Comparison of ENCODE assay signal across 13 cellular contexts in genomic region chr3:48451270-48451669, GRCh38. TPM values are rescaled to one million over a fixed set of nuclear protein-coding genes. Genes with fewer than 3 reads are reported as not detected.
DNase-seq lines count a peak whose midpoint lies in the region; ATAC-seq and TF ChIP-seq lines count a peak whose summit lies in the region.
"Had no signal": no experiment of that assay in that cellular context is flagged by ENCODE, and none has a peak within 500 bp of the region (broad histone marks: within the 10 kb centered on the region; RNA-seq: fewer than 3 reads in every experiment).

No MANE protein-coding gene starts in this region.

- H3K9me3 ChIP-seq in H9 (ENCODE audit: control insufficient read depth, low read depth, low read length) (no peaks in the 10 kb centered on the region), parathyroid adenoma (ENCODE audit: control insufficient read depth, low read length) (no peaks in the 10 kb centered on the region)
- H3K9me3 ChIP-seq: A549, Caco-2 had no signal

- H2AK5ac ChIP-seq in H9 (ENCODE audit: insufficient read length, low read length) = no peak overlapping the region

- H2BK15ac ChIP-seq in H9 (ENCODE audit: low read depth, low read length) = no peak overlapping the region

- intact Hi-C loops in CD14-positive monocyte (cut with micrococcal nuclease) = no loop called here

- POLR2A ChIA-PET in naive thymus-derived CD8-positive, alpha-beta T cell (lab: Charles Lee) = interaction anchor here (1.2 to 3.3 kb wide), 2 partner anchors 11 to 28 kb away, joined by 6 to 18 read pairs; partner anchors contain the start of genes CCDC51 and TMA7

- H3K18ac ChIP-seq in H9 (ENCODE audit: insufficient read length, low read depth, low read length) = no peak overlapping the region

- no peak overlapping the region for H3K27ac ChIP-seq in H9 (ENCODE audit: insufficient read length, low read depth, low read length)
- peak overlapping the region; percentile 45 for H3K27ac ChIP-seq in parathyroid adenoma
- H3K27ac ChIP-seq: A549 had no signal

- no peaks in the 10 kb centered on the region for H3K9me3 Mint-ChIP-seq in stimulated activated naive CD8-positive, alpha-beta T cell treated with anti-CD3 and anti-CD28 coated beads, Interleukin-15, Interleukin-2, amounts not matched to agents 100 ng/mL and 50 ng/mL, for 24 hours
- no peaks in the 10 kb centered on the region for H3K9me3 Mint-ChIP-seq in stimulated activated naive CD8-positive, alpha-beta T cell treated with anti-CD3 and anti-CD28 coated beads, Interleukin-15, amount 100 ng/mL, for 72 hours
- H3K9me3 Mint-ChIP-seq in H9 (no peaks in the 10 kb centered on the region), CD14-positive monocyte (peaks cover 0 to 2% (median 0%) of the 10 kb centered on the region in 7 donors)
- no peaks in the 10 kb centered on the region for H3K9me3 Mint-ChIP-seq in naive thymus-derived CD8-positive, alpha-beta T cell
- H3K9me3 Mint-ChIP-seq: CD8-positive, alpha-beta memory T cell; HFFc6 had no signal

- H3K9ac ChIP-seq in H9 (ENCODE audit: extremely low read depth, insufficient read length, low read length) = peak overlapping the region; percentile 9
- H3K9ac ChIP-seq in parathyroid adenoma = no peak overlapping the region

- H2BK120ac ChIP-seq in H9 (ENCODE audit: low read depth, low read length, poor library complexity, severe bottlenecking) = no peak overlapping the region

- H3K4me3 Mint-ChIP-seq in stimulated activated naive CD8-positive, alpha-beta T cell treated with anti-CD3 and anti-CD28 coated beads, Interleukin-15, Interleukin-2, amounts not matched to agents 100 ng/mL and 50 ng/mL, for 24 hours = no peak overlapping the region
- no peak overlapping the region for H3K4me3 Mint-ChIP-seq in stimulated activated naive CD8-positive, alpha-beta T cell treated with anti-CD3 and anti-CD28 coated beads, Interleukin-15, amount 100 ng/mL, for 72 hours
- no peak overlapping the region for H3K4me3 Mint-ChIP-seq in H9
- no peak overlapping the region for H3K4me3 Mint-ChIP-seq in naive thymus-derived CD8-positive, alpha-beta T cell
- H3K4me3 Mint-ChIP-seq in CD14-positive monocyte = no peak overlapping the region
- H3K4me3 Mint-ChIP-seq: CD8-positive, alpha-beta memory T cell; HFFc6 had no signal

- no peak overlapping the region for H3K56ac ChIP-seq in H9 (ENCODE audit: insufficient read length, low read depth, low read length)

- H3T11ph ChIP-seq in H9 (ENCODE audit: low read length) = no peak overlapping the region

- no peaks in the 10 kb centered on the region for H3K27me3 ChIP-seq in H9 (ENCODE audit: insufficient read depth, low read length)
- H3K27me3 ChIP-seq in parathyroid adenoma (ENCODE audit: control insufficient read depth, insufficient read depth, low read length) = no peaks in the 10 kb centered on the region

- H2AFZ ChIP-seq in H9 (ENCODE audit: low read length) (no peak overlapping the region), parathyroid adenoma (no peak overlapping the region)

- ATAC-seq in stimulated activated naive CD8-positive, alpha-beta T cell treated with anti-CD3 and anti-CD28 coated beads, Interleukin-15, amount 100 ng/mL, for 72 hours = no peak
- ATAC-seq in naive thymus-derived CD8-positive, alpha-beta T cell = no peak
- ATAC-seq: A549 had no signal

- no peak overlapping the region for H3K23ac ChIP-seq in H9 (ENCODE audit: insufficient read length, low read depth, low read length)

- H2BK5ac ChIP-seq in H9 (ENCODE audit: insufficient read length, low read length) = no peak overlapping the region

- TF ChIP-seq CTCF in H9 (conservative IDR thresholded peaks at IDR 0.05) (no peak), parathyroid adenoma (IDR thresholded peaks at IDR 0.05) (no peak), CD14-positive monocyte (IDR thresholded peaks at IDR 0.05) (no peak)

- peaks cover 22% of the 10 kb centered on the region for H3K4me1 Mint-ChIP-seq in stimulated activated naive CD8-positive, alpha-beta T cell treated with anti-CD3 and anti-CD28 coated beads, Interleukin-15, Interleukin-2, amounts not matched to agents 100 ng/mL and 50 ng/mL, for 24 hours (ENCODE audit: low read depth)
- H3K4me1 Mint-ChIP-seq in stimulated activated naive CD8-positive, alpha-beta T cell treated with anti-CD3 and anti-CD28 coated beads, Interleukin-15, amount 100 ng/mL, for 72 hours = peaks cover 20% of the 10 kb centered on the region
- peaks cover 12 to 16% of the 10 kb centered on the region in 2 experiments for H3K4me1 Mint-ChIP-seq in H9
- H3K4me1 Mint-ChIP-seq in naive thymus-derived CD8-positive, alpha-beta T cell = peaks cover 15 to 24% (median 22%) of the 10 kb centered on the region in 4 donors
- peaks cover 17% of the 10 kb centered on the region for H3K4me1 Mint-ChIP-seq in CD14-positive monocyte

- no peaks in the 10 kb centered on the region for H3K79me2 ChIP-seq in H9 (ENCODE audit: insufficient read depth, low read length)
- peaks cover 6% of the 10 kb centered on the region for H3K79me2 ChIP-seq in parathyroid adenoma

- H2BK12ac ChIP-seq in H9 (ENCODE audit: insufficient read length, low read depth, low read length) = no peak overlapping the region

- H3K27me3 Mint-ChIP-seq in stimulated activated naive CD8-positive, alpha-beta T cell treated with anti-CD3 and anti-CD28 coated beads, Interleukin-15, Interleukin-2, amounts not matched to agents 100 ng/mL and 50 ng/mL, for 24 hours = no peaks in the 10 kb centered on the region
- H3K27me3 Mint-ChIP-seq in stimulated activated naive CD8-positive, alpha-beta T cell treated with anti-CD3 and anti-CD28 coated beads, Interleukin-15, amount 100 ng/mL, for 72 hours = no peaks in the 10 kb centered on the region
- H3K27me3 Mint-ChIP-seq in H9 (ENCODE audit: low read depth) (no peaks in the 10 kb centered on the region), CD14-positive monocyte (ENCODE audit: low read depth in 3 of 3) (peaks cover 0 to 3% (median 0%) of the 10 kb centered on the region in 3 donors)
- no peaks in the 10 kb centered on the region for H3K27me3 Mint-ChIP-seq in naive thymus-derived CD8-positive, alpha-beta T cell
- H3K27me3 Mint-ChIP-seq: CD8-positive, alpha-beta memory T cell had no signal

- H3K14ac ChIP-seq in H9 (ENCODE audit: insufficient read depth, low read length) = no peak overlapping the region

- WGBS in H9 (ENCODE audit: extremely low coverage, insufficient read length, low lambda C conversion rate) = no CpG with 5 or more reads among the region's 1 CpG

- H3K4me3 ChIP-seq in parathyroid adenoma (ENCODE audit: low read depth, low read length) = peak overlapping the region; percentile 6
- H3K4me3 ChIP-seq: A549 had no signal

- H3K23me2 ChIP-seq in H9 (ENCODE audit: insufficient read length, low read depth, low read length, poor library complexity, severe bottlenecking) = peaks cover 11% of the 10 kb centered on the region

- no peak overlapping the region for H4K8ac ChIP-seq in H9 (replicated peaks; ENCODE audit: insufficient read length, low read depth, low read length)

- H3K4ac ChIP-seq in H9 (ENCODE audit: low read depth, low read length) = no peak overlapping the region

- H3K4me2 ChIP-seq in H9 (ENCODE audit: insufficient read depth, insufficient read length, low read length) = no peak overlapping the region
- H3K4me2 ChIP-seq in parathyroid adenoma (ENCODE audit: low read length) = peak overlapping the region; percentile 18
- H3K4me2 ChIP-seq: A549 had no signal

- H3K4me1 ChIP-seq in H9 (ENCODE audit: insufficient read depth, low read length) (no peaks in the 10 kb centered on the region), parathyroid adenoma (peaks cover 12% of the 10 kb centered on the region)

- no peaks in the 10 kb centered on the region for H3K36me3 ChIP-seq in parathyroid adenoma (ENCODE audit: control insufficient read depth, insufficient read depth, low read length)

- no peaks in the 10 kb centered on the region for H4K20me1 ChIP-seq in H9 (ENCODE audit: control insufficient read depth, insufficient read depth, insufficient read length)

- no peak overlapping the region for H4K5ac ChIP-seq in H9 (ENCODE audit: insufficient read length, low read depth, low read length)

- H3K27ac Mint-ChIP-seq in stimulated activated naive CD8-positive, alpha-beta T cell treated with anti-CD3 and anti-CD28 coated beads, Interleukin-15, Interleukin-2, amounts not matched to agents 100 ng/mL and 50 ng/mL, for 24 hours = peak overlapping the region; percentile 10
- no peak overlapping the region for H3K27ac Mint-ChIP-seq in stimulated activated naive CD8-positive, alpha-beta T cell treated with anti-CD3 and anti-CD28 coated beads, Interleukin-15, amount 100 ng/mL, for 72 hours
- no peak overlapping the region for H3K27ac Mint-ChIP-seq in H9
- no peak overlapping the region for H3K27ac Mint-ChIP-seq in naive thymus-derived CD8-positive, alpha-beta T cell
- H3K27ac Mint-ChIP-seq in CD14-positive monocyte = no peak overlapping the region
- H3K27ac Mint-ChIP-seq: HFFc6 had no signal

- no peaks in the 10 kb centered on the region for H3K79me1 ChIP-seq in H9 (ENCODE audit: insufficient read depth, low read depth, low read length, poor library complexity, severe bottlenecking)

- H2BK20ac ChIP-seq in H9 (ENCODE audit: low read depth, low read length, poor library complexity, severe bottlenecking) = no peak overlapping the region

- H4K91ac ChIP-seq in H9 (ENCODE audit: insufficient read length, low read depth, low read length) = no peak overlapping the region

- peaks cover 65% of the 10 kb centered on the region for H3K36me3 Mint-ChIP-seq in stimulated activated naive CD8-positive, alpha-beta T cell treated with anti-CD3 and anti-CD28 coated beads, Interleukin-15, Interleukin-2, amounts not matched to agents 100 ng/mL and 50 ng/mL, for 24 hours (ENCODE audit: low read depth)
- H3K36me3 Mint-ChIP-seq in H9 (ENCODE audit: insufficient read depth in 1 of 3, low read depth in 3 of 3) = peaks cover 11 to 54% (median 36%) of the 10 kb centered on the region in 3 experiments; a peak in 5 of 7 replicates
- H3K36me3 Mint-ChIP-seq in naive thymus-derived CD8-positive, alpha-beta T cell = peaks cover 0 to 51% (median 8%) of the 10 kb centered on the region in 3 donors
- peaks cover 41 to 52% of the 10 kb centered on the region in 2 donors for H3K36me3 Mint-ChIP-seq in CD14-positive monocyte

- no peak for DNase-seq in stimulated activated naive CD8-positive, alpha-beta T cell treated with anti-CD3 and anti-CD28 coated beads, Interleukin-15, amount 100 ng/mL, for 72 hours
- no peak for DNase-seq in H9
- no peak for DNase-seq in naive thymus-derived CD8-positive, alpha-beta T cell
- no peak for DNase-seq in stimulated activated CD4-positive, alpha-beta T cell treated with anti-CD3 and anti-CD28 coated beads, Interleukin-12 subunit alpha, Interleukin-12 subunit beta, amount 100 ng/mL, for 4 hours
- no peak for DNase-seq in CD14-positive monocyte (ENCODE audit: low spot score)
- DNase-seq: Caco-2, EL, HCEC 1CT, HFFc6 had no signal

RNA-seq across cellular contexts. Expression of gene ATRIP, which starts 4.7 kb away (rescaled TPM):
- 16.3 and 17.5 TPM in 2 replicates for total RNA-seq in H9 (2021)
- 10 to 100 TPM; 13.2 to 13.5 TPM for total RNA-seq in naive thymus-derived CD8-positive, alpha-beta T cell
- polyA plus RNA-seq in naive thymus-derived CD8-positive, alpha-beta T cell = 10 to 100 TPM in 2 of 3 donors, 1 to 10 TPM in 1; 8.9 to 17.5 (median 13.1) TPM
- 1 to 10 TPM; 1.8 to 2.8 TPM for polyA plus RNA-seq in CD14-positive monocyte

RNA-seq across cellular contexts. Expression of gene TMA7, which starts 11.2 kb away (rescaled TPM):
- 305 and 309 TPM in 2 replicates for total RNA-seq in H9 (2021)
- 100 to 1,000 TPM; 274 to 291 TPM for total RNA-seq in naive thymus-derived CD8-positive, alpha-beta T cell
- 100 to 1,000 TPM; 714 to 931 (median 847) TPM for polyA plus RNA-seq in naive thymus-derived CD8-positive, alpha-beta T cell
- 100 to 1,000 TPM; 478 to 559 TPM for polyA plus RNA-seq in CD14-positive monocyte

RNA-seq across cellular contexts. Expression of gene CCDC51, which starts 11.4 kb away (rescaled TPM):
- total RNA-seq in H9 (2021) = 20.0 and 22.0 TPM in 2 replicates
- total RNA-seq in naive thymus-derived CD8-positive, alpha-beta T cell = 1 to 10 TPM; 4.6 to 4.7 TPM
- 10 to 100 TPM in 2 of 3 donors, 1 to 10 TPM in 1; 8.6 to 12.9 (median 11.8) TPM for polyA plus RNA-seq in naive thymus-derived CD8-positive, alpha-beta T cell
- 1 to 10 TPM; 5.4 to 5.9 TPM for polyA plus RNA-seq in CD14-positive monocyte

RNA-seq across cellular contexts. Expression of gene PLXNB1, which starts 21.4 kb away (rescaled TPM):
- total RNA-seq in H9 (2021) = 175 and 184 TPM in 2 replicates
- 1 to 10 TPM; 2.0 to 3.2 TPM for total RNA-seq in naive thymus-derived CD8-positive, alpha-beta T cell
- not detected for polyA plus RNA-seq in naive thymus-derived CD8-positive, alpha-beta T cell
- under 1 TPM in 1 of 2 donors, not detected in 1; 0.14 TPM for polyA plus RNA-seq in CD14-positive monocyte

RNA-seq across cellular contexts. Expression of gene SHISA5, which starts 52.7 kb away (rescaled TPM):
- 171 and 174 TPM in 2 replicates for total RNA-seq in H9 (2021)
- 100 to 1,000 TPM; 176 to 186 TPM for total RNA-seq in naive thymus-derived CD8-positive, alpha-beta T cell
- polyA plus RNA-seq in naive thymus-derived CD8-positive, alpha-beta T cell = 100 to 1,000 TPM; 341 to 364 (median 359) TPM
- 100 to 1,000 TPM; 242 to 266 TPM for polyA plus RNA-seq in CD14-positive monocyte
